In the genomic region with DNA sequence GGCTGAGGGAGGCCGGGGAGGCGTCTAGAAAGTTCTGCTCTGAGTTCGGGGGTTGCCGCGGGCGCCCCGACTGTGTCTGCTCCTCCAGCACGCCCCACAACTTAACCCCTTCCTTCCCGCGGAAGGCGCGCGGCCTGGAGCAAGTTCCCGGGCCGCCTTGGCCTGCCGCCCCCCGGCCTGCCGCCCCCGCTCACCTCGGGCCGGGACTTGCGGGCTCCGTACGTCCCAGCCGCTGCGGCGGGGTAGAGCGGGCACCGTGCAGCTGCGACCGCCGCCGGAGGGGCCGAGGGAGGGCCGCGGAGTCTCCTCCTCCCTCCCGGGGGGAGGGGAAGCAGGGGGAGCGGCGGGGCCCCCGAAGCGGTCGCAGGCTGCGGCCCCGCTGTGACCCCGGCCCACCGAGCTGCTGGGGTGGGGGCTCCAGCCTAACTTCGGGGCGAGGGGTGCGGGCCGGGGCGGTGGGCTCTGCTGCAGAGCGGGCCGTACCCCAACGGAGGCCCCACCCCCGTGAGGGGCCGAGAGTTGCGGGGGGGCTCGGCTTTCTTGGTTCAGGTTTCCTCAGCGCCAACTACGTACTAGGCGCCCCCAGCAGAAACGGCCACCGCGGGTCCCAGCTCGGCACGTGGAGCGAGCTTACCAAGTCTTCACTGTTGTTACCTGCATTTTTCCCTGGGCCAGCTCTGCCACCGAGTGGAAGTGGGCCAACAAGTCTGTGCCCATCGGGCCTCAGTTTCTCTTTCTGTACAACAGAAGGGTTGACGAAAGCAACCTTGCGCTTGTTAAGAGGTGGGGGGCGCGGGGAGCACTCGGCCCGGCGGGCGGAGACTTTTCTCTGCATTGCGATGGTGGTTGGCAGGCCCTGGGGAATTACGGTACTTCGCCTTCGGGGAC, we compare ENCODE assay signal across 1 cellular context.
TF ChIP-seq lines count a peak whose summit lies in the region.

A gene (minus strand): TSS at position 266 of the 888 bp plus-strand sequence. CDS start 7,394 bp downstream, outside the sequence.

TF ChIP-seq in K562, 482 proteins besides CTCF, POLR2A, EP300 and RAD21 (continued from another document and continues in another):
- TF ChIP-seq, protein P1, sequence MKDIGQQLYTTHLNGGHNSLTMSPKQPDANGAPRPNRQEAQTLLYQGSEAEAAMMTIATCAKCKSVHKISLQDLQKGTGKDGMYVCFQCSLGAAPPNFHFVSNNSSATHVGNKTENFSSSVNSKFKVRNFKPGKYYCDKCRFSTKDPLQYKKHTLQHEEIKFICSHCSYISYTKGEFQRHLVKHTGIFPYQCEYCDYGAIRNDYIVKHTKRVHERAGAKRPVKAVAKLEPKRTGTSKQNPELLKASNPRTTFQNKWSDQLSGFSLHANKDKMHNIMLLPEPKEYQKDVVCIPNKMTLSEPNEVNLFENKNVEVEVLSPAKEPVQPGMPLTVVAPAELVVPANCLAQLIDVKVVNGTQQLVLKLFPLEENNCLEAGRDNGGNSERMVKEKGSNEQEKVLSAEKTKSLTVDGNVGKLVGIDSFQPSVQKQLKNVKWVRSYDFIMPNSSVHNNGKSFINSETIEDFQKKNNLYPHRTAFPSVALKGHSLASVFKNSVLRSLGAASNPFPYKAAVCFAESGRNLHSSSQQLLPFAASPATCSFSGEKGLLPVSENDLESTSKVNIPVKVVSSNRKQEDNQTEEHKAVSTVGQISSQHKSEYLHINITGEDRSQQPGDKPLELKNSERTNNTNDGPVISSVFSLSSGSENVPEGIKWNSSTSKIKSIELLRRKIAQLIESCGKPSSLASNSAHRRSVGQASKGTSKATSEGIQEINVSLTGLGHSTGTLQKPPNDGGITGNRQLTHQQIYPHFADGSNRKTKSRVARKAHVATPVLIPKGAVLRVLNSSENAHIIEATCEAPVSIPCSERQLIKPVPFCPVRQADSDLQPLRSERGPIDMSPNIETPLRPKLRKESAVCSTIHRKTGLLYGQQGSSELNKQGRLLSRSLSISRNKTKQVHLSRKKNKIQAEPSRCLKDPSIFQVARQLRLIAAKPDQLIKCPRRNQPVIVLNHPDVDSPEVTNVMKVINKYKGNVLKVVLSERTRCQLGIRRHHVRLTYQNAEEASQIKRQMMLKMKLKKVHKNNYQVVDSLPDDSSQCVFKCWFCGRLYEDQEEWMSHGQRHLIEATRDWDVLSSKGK (CRISPR knock-in tag; IDR thresholded peaks at IDR 0.05), result no peak
- TF ChIP-seq ZNF324 (CRISPR knock-in tag; IDR thresholded peaks at IDR 0.05), result 0 out of 2 replicates have a peak, but pooled peaks have one; percentile 36
- no peak for TF ChIP-seq FOXJ2 (tag; IDR thresholded peaks at IDR 0.05)
- TF ChIP-seq, protein P2, sequence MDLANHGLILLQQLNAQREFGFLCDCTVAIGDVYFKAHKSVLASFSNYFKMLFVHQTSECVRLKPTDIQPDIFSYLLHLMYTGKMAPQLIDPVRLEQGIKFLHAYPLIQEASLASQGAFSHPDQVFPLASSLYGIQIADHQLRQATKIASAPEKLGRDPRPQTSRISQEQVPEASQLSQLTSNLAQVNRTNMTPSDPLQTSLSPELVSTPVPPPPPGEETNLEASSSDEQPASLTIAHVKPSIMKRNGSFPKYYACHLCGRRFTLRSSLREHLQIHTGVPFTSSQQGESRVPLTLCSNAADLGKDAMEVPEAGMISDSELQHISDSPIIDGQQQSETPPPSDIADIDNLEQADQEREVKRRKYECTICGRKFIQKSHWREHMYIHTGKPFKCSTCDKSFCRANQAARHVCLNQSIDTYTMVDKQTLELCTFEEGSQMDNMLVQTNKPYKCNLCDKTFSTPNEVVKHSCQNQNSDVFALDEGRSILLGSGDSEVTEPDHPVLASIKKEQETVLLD (IDR thresholded peaks at IDR 0.05), result no peak
- TF ChIP-seq HDAC2 (IDR thresholded peaks at IDR 0.05), result no peak
- no peak for TF ChIP-seq HLTF (IDR thresholded peaks at IDR 0.05)
- TF ChIP-seq, protein P3, sequence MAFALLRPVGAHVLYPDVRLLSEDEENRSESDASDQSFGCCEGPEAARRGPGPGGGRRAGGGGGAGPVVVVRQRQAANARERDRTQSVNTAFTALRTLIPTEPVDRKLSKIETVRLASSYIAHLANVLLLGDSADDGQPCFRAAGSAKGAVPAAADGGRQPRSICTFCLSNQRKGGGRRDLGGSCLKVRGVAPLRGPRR (CRISPR knock-in tag; IDR thresholded peaks at IDR 0.05), result no peak
- TF ChIP-seq BRD4 (IDR thresholded peaks at IDR 0.05), result 0 out of 2 replicates have a peak, but pooled peaks have one; percentile 27
- no peak for TF ChIP-seq MYBL2 (IDR thresholded peaks at IDR 0.05; ENCODE audit: low read depth)
- TF ChIP-seq MYBL2 (CRISPR knock-in tag; IDR thresholded peaks at IDR 0.05; ENCODE audit: borderline replicate concordance), result no peak
- TF ChIP-seq MTA3 (IDR thresholded peaks at IDR 0.05; ENCODE audit: borderline replicate concordance), result peak; percentile 28; the same call in 1 of the 2 replicates
- TF ChIP-seq, protein P4, sequence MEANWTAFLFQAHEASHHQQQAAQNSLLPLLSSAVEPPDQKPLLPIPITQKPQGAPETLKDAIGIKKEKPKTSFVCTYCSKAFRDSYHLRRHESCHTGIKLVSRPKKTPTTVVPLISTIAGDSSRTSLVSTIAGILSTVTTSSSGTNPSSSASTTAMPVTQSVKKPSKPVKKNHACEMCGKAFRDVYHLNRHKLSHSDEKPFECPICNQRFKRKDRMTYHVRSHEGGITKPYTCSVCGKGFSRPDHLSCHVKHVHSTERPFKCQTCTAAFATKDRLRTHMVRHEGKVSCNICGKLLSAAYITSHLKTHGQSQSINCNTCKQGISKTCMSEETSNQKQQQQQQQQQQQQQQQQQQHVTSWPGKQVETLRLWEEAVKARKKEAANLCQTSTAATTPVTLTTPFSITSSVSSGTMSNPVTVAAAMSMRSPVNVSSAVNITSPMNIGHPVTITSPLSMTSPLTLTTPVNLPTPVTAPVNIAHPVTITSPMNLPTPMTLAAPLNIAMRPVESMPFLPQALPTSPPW (CRISPR knock-in tag; IDR thresholded peaks at IDR 0.05), result peak; percentile 93
- no peak for TF ChIP-seq CTBP1 (IDR thresholded peaks at IDR 0.05; ENCODE audit: borderline replicate concordance)
- no peak for TF ChIP-seq HNRNPH1 (optimal IDR thresholded peaks at IDR 0.05; ENCODE audit: low read depth, low read length)
- no peak for TF ChIP-seq JUN (IDR thresholded peaks at IDR 0.05; ENCODE audit: borderline replicate concordance, low read depth, low read length)
- no peak for TF ChIP-seq JUN (CRISPR knock-in tag; IDR thresholded peaks at IDR 0.05; ENCODE audit: borderline replicate concordance)
- no peak for TF ChIP-seq PURB (CRISPR knock-in tag; IDR thresholded peaks at IDR 0.05; ENCODE audit: low read depth)
- TF ChIP-seq, protein P5, sequence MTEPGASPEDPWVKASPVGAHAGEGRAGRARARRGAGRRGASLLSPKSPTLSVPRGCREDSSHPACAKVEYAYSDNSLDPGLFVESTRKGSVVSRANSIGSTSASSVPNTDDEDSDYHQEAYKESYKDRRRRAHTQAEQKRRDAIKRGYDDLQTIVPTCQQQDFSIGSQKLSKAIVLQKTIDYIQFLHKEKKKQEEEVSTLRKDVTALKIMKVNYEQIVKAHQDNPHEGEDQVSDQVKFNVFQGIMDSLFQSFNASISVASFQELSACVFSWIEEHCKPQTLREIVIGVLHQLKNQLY (CRISPR knock-in tag; conservative IDR thresholded peaks at IDR 0.05), result no peak
- TF ChIP-seq, protein P6, sequence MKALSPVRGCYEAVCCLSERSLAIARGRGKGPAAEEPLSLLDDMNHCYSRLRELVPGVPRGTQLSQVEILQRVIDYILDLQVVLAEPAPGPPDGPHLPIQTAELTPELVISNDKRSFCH (CRISPR knock-in tag; IDR thresholded peaks at IDR 0.05), result no peak
- TF ChIP-seq, protein P6 (tag; IDR thresholded peaks at IDR 0.05), result no peak
- TF ChIP-seq MAZ (CRISPR knock-in tag; conservative IDR thresholded peaks at IDR 0.05 in 1 of 2, IDR thresholded peaks at IDR 0.05 in 1 of 2), result peak; percentile 29 to 93
- no peak for TF ChIP-seq ZBTB17 (CRISPR knock-in tag; IDR thresholded peaks at IDR 0.05)
- TF ChIP-seq, protein P7, sequence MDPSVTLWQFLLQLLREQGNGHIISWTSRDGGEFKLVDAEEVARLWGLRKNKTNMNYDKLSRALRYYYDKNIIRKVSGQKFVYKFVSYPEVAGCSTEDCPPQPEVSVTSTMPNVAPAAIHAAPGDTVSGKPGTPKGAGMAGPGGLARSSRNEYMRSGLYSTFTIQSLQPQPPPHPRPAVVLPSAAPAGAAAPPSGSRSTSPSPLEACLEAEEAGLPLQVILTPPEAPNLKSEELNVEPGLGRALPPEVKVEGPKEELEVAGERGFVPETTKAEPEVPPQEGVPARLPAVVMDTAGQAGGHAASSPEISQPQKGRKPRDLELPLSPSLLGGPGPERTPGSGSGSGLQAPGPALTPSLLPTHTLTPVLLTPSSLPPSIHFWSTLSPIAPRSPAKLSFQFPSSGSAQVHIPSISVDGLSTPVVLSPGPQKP (CRISPR knock-in tag; IDR thresholded peaks at IDR 0.05), result no peak
- no peak for TF ChIP-seq ELF2 (CRISPR knock-in tag; IDR thresholded peaks at IDR 0.05)
- TF ChIP-seq KLF13 (tag; IDR thresholded peaks at IDR 0.05; ENCODE audit: borderline replicate concordance, low read depth), result 0 out of 2 replicates have a peak, but pooled peaks have one; percentile 21
- 0 out of 2 replicates have a peak, but pooled peaks have one; percentile 55 for TF ChIP-seq ZNF133 (CRISPR knock-in tag; IDR thresholded peaks at IDR 0.05)
- TF ChIP-seq HNRNPL (IDR thresholded peaks at IDR 0.05; ENCODE audit: low read depth, low read length), result 0 out of 2 replicates have a peak, but pooled peaks have one; percentile 44
- no peak for TF ChIP-seq NFIX (CRISPR knock-in tag; IDR thresholded peaks at IDR 0.05; ENCODE audit: low read depth)
- TF ChIP-seq CCNT2 (IDR thresholded peaks at IDR 0.05; ENCODE audit: borderline replicate concordance, extremely low read depth, insufficient read length, low read depth, low read length), result peak; percentile 38
- peak; percentile 82; the same call in 1 of the 2 replicates for TF ChIP-seq TGIF2 (CRISPR knock-in tag; IDR thresholded peaks at IDR 0.05)
- TF ChIP-seq, protein P8, sequence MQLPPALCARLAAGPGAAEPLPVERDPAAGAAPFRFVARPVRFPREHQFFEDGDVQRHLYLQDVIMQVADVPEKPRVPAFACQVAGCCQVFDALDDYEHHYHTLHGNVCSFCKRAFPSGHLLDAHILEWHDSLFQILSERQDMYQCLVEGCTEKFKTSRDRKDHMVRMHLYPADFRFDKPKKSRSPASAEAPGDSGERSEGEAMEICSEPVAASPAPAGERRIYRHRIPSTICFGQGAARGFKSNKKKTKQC (CRISPR knock-in tag; IDR thresholded peaks at IDR 0.05), result no peak
- TF ChIP-seq NR4A1 (CRISPR knock-in tag; IDR thresholded peaks at IDR 0.05), result 0 out of 2 replicates have a peak, but pooled peaks have one; percentile 14
- TF ChIP-seq NR4A1 (tag; IDR thresholded peaks at IDR 0.05), result no peak
- TF ChIP-seq ZC3H4 (CRISPR knock-in tag; IDR thresholded peaks at IDR 0.05; ENCODE audit: borderline replicate concordance), result no peak
- TF ChIP-seq ZNF232 (CRISPR knock-in tag; IDR thresholded peaks at IDR 0.05), result no peak
- no peak; the same call in 1 of the 2 replicates for TF ChIP-seq ILF3 (IDR thresholded peaks at IDR 0.05; ENCODE audit: borderline replicate concordance)
- no peak for TF ChIP-seq STAT5B (CRISPR knock-in tag; IDR thresholded peaks at IDR 0.05)
- TF ChIP-seq, protein P9, sequence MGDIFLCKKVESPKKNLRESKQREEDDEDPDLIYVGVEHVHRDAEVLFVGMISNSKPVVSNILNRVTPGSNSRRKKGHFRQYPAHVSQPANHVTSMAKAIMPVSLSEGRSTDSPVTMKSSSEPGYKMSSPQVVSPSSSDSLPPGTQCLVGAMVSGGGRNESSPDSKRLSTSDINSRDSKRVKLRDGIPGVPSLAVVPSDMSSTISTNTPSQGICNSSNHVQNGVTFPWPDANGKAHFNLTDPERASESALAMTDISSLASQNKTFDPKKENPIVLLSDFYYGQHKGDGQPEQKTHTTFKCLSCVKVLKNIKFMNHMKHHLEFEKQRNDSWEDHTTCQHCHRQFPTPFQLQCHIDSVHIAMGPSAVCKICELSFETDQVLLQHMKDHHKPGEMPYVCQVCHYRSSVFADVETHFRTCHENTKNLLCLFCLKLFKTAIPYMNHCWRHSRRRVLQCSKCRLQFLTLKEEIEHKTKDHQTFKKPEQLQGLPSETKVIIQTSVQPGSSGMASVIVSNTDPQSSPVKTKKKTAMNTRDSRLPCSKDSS (IDR thresholded peaks at IDR 0.05; ENCODE audit: low read depth, partially characterized antibody), result no peak
- TF ChIP-seq ZNF224 (CRISPR knock-in tag; IDR thresholded peaks at IDR 0.05), result no peak
- no peak for TF ChIP-seq ZNF121 (CRISPR knock-in tag; conservative IDR thresholded peaks at IDR 0.05)
- no peak for TF ChIP-seq ZNF253 (CRISPR knock-in tag; conservative IDR thresholded peaks at IDR 0.05)
- no peak for TF ChIP-seq ZNF79 (CRISPR knock-in tag; IDR thresholded peaks at IDR 0.05; ENCODE audit: low read depth)
